In the genomic region with DNA sequence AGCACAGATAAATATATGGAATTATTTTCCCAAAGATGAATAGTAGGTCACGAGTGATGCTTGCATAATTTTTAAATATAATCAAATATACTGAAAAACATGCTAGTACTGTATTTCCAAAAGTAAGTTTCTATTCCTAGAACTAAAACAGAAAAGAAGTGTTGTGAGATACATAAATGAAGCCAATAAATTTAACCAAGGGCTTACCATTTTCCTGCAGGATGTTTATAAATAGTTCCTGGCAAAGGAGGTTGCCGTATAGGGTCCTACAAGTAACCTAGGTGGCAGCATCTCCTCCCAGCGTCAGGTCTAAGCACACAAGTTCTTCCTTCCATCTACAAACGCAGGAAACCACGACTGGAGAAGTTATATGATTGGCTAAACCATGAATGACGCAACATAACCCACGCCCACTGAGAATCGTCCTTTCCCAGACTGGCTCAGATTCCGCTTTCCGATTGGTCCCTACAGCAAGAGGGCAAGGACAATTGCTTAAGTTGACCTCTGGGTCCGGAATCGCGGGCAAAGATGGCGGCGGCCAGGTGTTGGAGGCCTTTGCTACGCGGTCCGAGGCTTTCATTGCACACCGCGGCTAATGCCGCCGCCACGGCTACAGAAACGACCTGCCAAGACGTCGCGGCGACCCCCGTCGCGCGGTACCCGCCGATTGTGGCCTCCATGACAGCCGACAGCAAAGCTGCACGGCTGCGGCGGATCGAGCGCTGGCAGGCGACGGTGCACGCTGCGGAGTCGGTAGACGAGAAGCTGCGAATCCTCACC, we compare ENCODE assay signal across 8 cellular contexts. TPM values are rescaled to one million over a fixed set of nuclear protein-coding genes. Genes with fewer than 3 reads are reported as not detected.
DNase-seq lines count a peak whose midpoint lies in the region; ATAC-seq, FAIRE-seq and TF ChIP-seq lines count a peak whose summit lies in the region.

A gene (plus strand): TSS at position 513 of the 780 bp plus-strand sequence. CDS start 16 bp downstream, at position 529.

- H3K27me3 ChIP-seq in OCI-LY3 (ENCODE audit: low read depth, low read length) (no peaks in the 10 kb centered on the region), endothelial cell of umbilical vein (ENCODE audit: control insufficient read depth in 2 of 2, insufficient read depth in 2 of 2, low read length in 2 of 2) (no peaks in the 10 kb centered on the region)

- peak within 1 kb of the TSS; percentile 86 for H3K4me2 ChIP-seq in OCI-LY3 (ENCODE audit: low read length)
- H3K4me2 ChIP-seq in endothelial cell of umbilical vein (ENCODE audit: insufficient read depth, low read length), result peak within 1 kb of the TSS; percentile 95

- H3K79me2 ChIP-seq in OCI-LY3 (ENCODE audit: low read length) (peaks cover 55% of the 10 kb centered on the region), endothelial cell of umbilical vein (ENCODE audit: control insufficient read depth, insufficient read depth, low read length) (peaks cover 35% of the 10 kb centered on the region)

- TSS peak; percentile 71 for BruUV-seq in endothelial cell of umbilical vein (replicated peaks; lab: Mats Ljungman, UMichigan)

- peak; percentile 99 for FAIRE-seq in D721Med (lab: Jason Lieb, UNC)
- FAIRE-seq in endothelial cell of umbilical vein (lab: Jason Lieb, UNC), result peak; percentile 100

- H3K9me1 ChIP-seq in endothelial cell of umbilical vein (replicated peaks; ENCODE audit: control insufficient read depth, extremely low read depth, insufficient read depth, low read length), result no peaks in the 10 kb centered on the region

- dilution Hi-C loops in endothelial cell of umbilical vein (cut with MboI; ENCODE audit: extremely low pct_ligation_motif_present, low sequenced_read_pairs), result no loop called here

- H3K27ac ChIP-seq in OCI-LY3 (ENCODE audit: low read length), result peak within 1 kb of the TSS; percentile 61
- peak within 1 kb of the TSS; percentile 51 for H3K27ac ChIP-seq in endothelial cell of umbilical vein (ENCODE audit: insufficient read depth, low read depth, low read length)

- ATAC-seq in GM21447 (IDR thresholded peaks at IDR 0.05; ENCODE audit: unreplicated experiment), result peak; percentile 98

- peak; percentile 71 for TF ChIP-seq POLR2A in endothelial cell of umbilical vein (IDR thresholded peaks at IDR 0.05; ENCODE audit: low read depth, low read length)

- peaks cover 11% of the 10 kb centered on the region for H3K4me1 ChIP-seq in OCI-LY3 (ENCODE audit: low read length)
- H3K4me1 ChIP-seq in endothelial cell of umbilical vein (ENCODE audit: control insufficient read depth, extremely low read depth, insufficient read depth, low read length), result peaks cover 8% of the 10 kb centered on the region

- H3K4me3 ChIP-seq in OCI-LY3 (ENCODE audit: low read length) (peak within 1 kb of the TSS; percentile 88), endothelial cell of umbilical vein (replicated peaks in 1 of 3; ENCODE audit: insufficient read depth in 1 of 3, low read depth in 1 of 3, low read length in 3 of 3) (peak within 1 kb of the TSS; percentile 53 to 89 (median 85))

- H2AFZ ChIP-seq in OCI-LY3 (ENCODE audit: low read depth, low read length) (peak within 1 kb of the TSS; percentile 79), endothelial cell of umbilical vein (ENCODE audit: low read depth, low read length) (peak within 1 kb of the TSS; percentile 80)

- H4K20me1 ChIP-seq in OCI-LY3 (ENCODE audit: insufficient read depth, low read length) (no peaks in the 10 kb centered on the region), endothelial cell of umbilical vein (replicated peaks; ENCODE audit: control insufficient read depth, extremely low read depth, insufficient read depth, low read length) (no peaks in the 10 kb centered on the region)

- DNase-seq in D721Med (ENCODE audit: insufficient read length, low spot score), result peak; percentile 31
- DNase-seq in HuH-7 (ENCODE audit: low spot score), result peak; percentile 94
- DNase-seq in activated T-cell treated with anti-CD3 and anti-CD28 coated beads for 1 hour (ENCODE audit: low read depth), result peak; percentile 77
- peak; percentile 100 for DNase-seq in endothelial cell of umbilical vein (ENCODE audit: low read depth, low spot score)
- peak; percentile 96 for DNase-seq in middle frontal gyrus (ENCODE audit: extremely low spot score, low spot score)
- DNase-seq in stimulated activated CD8-positive, alpha-beta memory T cell treated with anti-CD3 and anti-CD28 coated beads, Interleukin-4, amount 100 ng/mL, for 1 hour (ENCODE audit: low read depth in 2 of 2, low spot score in 1 of 2), result peak; percentile 64 to 77

- TF ChIP-seq CTCF in D721Med (IDR thresholded peaks at IDR 0.05; ENCODE audit: insufficient read depth, missing control alignments) (peak; percentile 61), OCI-LY3 (IDR thresholded peaks at IDR 0.05; ENCODE audit: low read depth, low read length) (peak; percentile 46; the same call in 1 of the 2 replicates), endothelial cell of umbilical vein (IDR thresholded peaks at IDR 0.05; ENCODE audit: extremely low read depth in 1 of 2, insufficient read depth in 1 of 2, low read depth in 1 of 2, low read length in 2 of 2) (peak; percentile 19 to 35)

- intact Hi-C loops in endothelial cell of umbilical vein (cut with micrococcal nuclease), result loop anchor here (1.0 to 2.0 kb wide), 2 partner anchors 19 to 66 kb away; no protein-coding TSS in a partner anchor

- H3K9me3 ChIP-seq in OCI-LY3 (ENCODE audit: insufficient read depth, low read length) (no peaks in the 10 kb centered on the region), endothelial cell of umbilical vein (replicated peaks; ENCODE audit: control insufficient read depth, insufficient read depth, low read length) (no peaks in the 10 kb centered on the region)

- CTCF ChIA-PET in endothelial cell of umbilical vein (lab: Charles Lee), result interaction anchor here (0.7 kb wide), 1 partner anchor 34 kb away, joined by 3 read pairs; no protein-coding TSS in a partner anchor

- H3K9ac ChIP-seq in OCI-LY3 (ENCODE audit: low read length), result peak within 1 kb of the TSS; percentile 89
- H3K9ac ChIP-seq in endothelial cell of umbilical vein (replicated peaks; ENCODE audit: extremely low read depth, insufficient read depth, low read length), result peak within 1 kb of the TSS; percentile 75

- POLR2A ChIA-PET in endothelial cell of umbilical vein (lab: Charles Lee), result no interaction called here

- peaks cover 14% of the 10 kb centered on the region for H3K36me3 ChIP-seq in OCI-LY3 (replicated peaks; ENCODE audit: low read depth, low read length)
- H3K36me3 ChIP-seq in endothelial cell of umbilical vein (ENCODE audit: control insufficient read depth in 2 of 2, extremely low read depth in 1 of 2, insufficient read depth in 2 of 2, low read length in 2 of 2), result peaks cover 0 to 6% of the 10 kb centered on the region in 2 experiments

TF ChIP-seq in endothelial cell of umbilical vein, 7 proteins besides CTCF, POLR2A, EP300 and RAD21:
- no peak for TF ChIP-seq GATA2 (IDR thresholded peaks at IDR 0.05; ENCODE audit: insufficient read depth, insufficient read length, low read depth, low read length)
- peak; percentile 29 for TF ChIP-seq JUN (IDR thresholded peaks at IDR 0.05; ENCODE audit: borderline replicate concordance, insufficient read depth, insufficient read length, low read depth)

RNA-seq across cellular contexts. Expression of the gene that starts here (rescaled TPM):
- 32.5 and 33.8 TPM in 2 replicates for total RNA-seq in endothelial cell of umbilical vein
- polyA plus RNA-seq in endothelial cell of umbilical vein, result 34.6 and 37.3 TPM in 2 replicates
- 22.1 and 24.0 TPM in 2 replicates for polyA plus RNA-seq in endothelial cell of umbilical vein (2011; cell fraction: cytosol; rRNA removed)
- 16.1 and 19.0 TPM in 2 replicates for polyA plus RNA-seq in endothelial cell of umbilical vein (2011; cell fraction: nucleus; rRNA removed)
- polyA plus RNA-seq in endothelial cell of umbilical vein (2012), result 20.9 and 26.2 TPM in 2 replicates
- polyA minus RNA-seq in endothelial cell of umbilical vein, result 29.4 and 37.0 TPM in 2 replicates
- 270 TPM for polyA minus RNA-seq in endothelial cell of umbilical vein (2011; cell fraction: cytosol; rRNA and poly(A)+ RNA removed)
- 30.0 and 36.6 TPM in 2 replicates for polyA minus RNA-seq in endothelial cell of umbilical vein (2011; cell fraction: nucleus; rRNA and poly(A)+ RNA removed)

Comparison
In these comparisons a context has a peak if more than half of its experiments do, and no peak if none do; other contexts are left out.
1. Peak in every context shown above with its lines: DNase-seq, ATAC-seq, H3K4me3 ChIP-seq and H3K27ac ChIP-seq.
2. DNase-seq: peak in every context shown above with its lines; median percentile 100 in endothelial cell of umbilical vein; 96 in middle frontal gyrus; 94 in HuH-7; 77 in activated T-cell treated with anti-CD3 and anti-CD28 coated beads for 1 hour; 70 in stimulated activated CD8-positive, alpha-beta memory T cell treated with anti-CD3 and anti-CD28 coated beads, Interleukin-4, amount 100 ng/mL, for 1 hour; 31 in D721Med.